Comparison of ENCODE assay signal across 1 cellular context in genomic region chr1:43349594-43350306, GRCh38.
TF ChIP-seq lines count a peak whose summit lies in the region.

No MANE protein-coding gene starts in this region.

TF ChIP-seq in GM12878, 131 proteins besides CTCF, POLR2A, EP300 and RAD21:
- TF ChIP-seq, protein P1, sequence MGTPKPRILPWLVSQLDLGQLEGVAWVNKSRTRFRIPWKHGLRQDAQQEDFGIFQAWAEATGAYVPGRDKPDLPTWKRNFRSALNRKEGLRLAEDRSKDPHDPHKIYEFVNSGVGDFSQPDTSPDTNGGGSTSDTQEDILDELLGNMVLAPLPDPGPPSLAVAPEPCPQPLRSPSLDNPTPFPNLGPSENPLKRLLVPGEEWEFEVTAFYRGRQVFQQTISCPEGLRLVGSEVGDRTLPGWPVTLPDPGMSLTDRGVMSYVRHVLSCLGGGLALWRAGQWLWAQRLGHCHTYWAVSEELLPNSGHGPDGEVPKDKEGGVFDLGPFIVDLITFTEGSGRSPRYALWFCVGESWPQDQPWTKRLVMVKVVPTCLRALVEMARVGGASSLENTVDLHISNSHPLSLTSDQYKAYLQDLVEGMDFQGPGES (IDR thresholded peaks at IDR 0.05), result no peak
- TF ChIP-seq RBBP5 (conservative IDR thresholded peaks at IDR 0.05) (no peak), E4F1 (IDR thresholded peaks at IDR 0.05; ENCODE audit: borderline replicate concordance, partially characterized antibody) (no peak), PRDM15 (CRISPR knock-in tag; IDR thresholded peaks at IDR 0.05) (no peak), MTA2 (IDR thresholded peaks at IDR 0.05; ENCODE audit: low read depth) (no peak), FOXM1 (IDR thresholded peaks at IDR 0.05; ENCODE audit: low read depth, low read length) (no peak), ZBED1 (IDR thresholded peaks at IDR 0.05; ENCODE audit: borderline replicate concordance) (no peak), RELA (IDR thresholded peaks at IDR 0.05; ENCODE audit: borderline replicate concordance, partially characterized antibody) (no peak), PAX5 (IDR thresholded peaks at IDR 0.05; ENCODE audit: borderline replicate concordance, low read depth, low read length) (no peak)
